ENCODE assay signal across 5 cellular contexts in the genomic region with DNA sequence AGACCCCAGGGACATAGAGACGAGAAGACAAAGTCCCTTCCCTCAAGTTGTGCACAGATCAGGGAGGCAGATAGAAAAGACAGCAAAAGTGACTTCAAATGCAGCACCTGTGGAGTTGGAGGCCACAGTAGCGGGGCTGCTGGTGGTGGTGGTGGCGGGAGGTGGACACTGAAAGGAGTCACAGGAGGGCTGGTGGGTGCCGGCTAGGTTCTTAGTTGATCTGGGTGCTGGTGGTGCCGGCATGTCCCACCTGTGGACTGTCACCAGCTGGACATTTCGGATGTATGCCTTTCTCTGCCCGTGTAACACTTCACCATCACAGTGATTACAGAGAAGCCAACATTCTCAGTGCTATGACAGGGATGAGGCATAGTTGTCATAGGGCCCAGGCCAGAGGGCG.
"Had no signal": no experiment of that assay in that cellular context is flagged by ENCODE, and none has a peak within 500 bp of the region (broad histone marks: within the 10 kb centered on the region; RNA-seq: fewer than 3 reads in every experiment).

No MANE protein-coding gene starts in this region.

- H3K9me3 Mint-ChIP-seq: GM23338, H9, IgD-negative memory B cell had no signal

- H3K4me3 ChIP-seq: GM23338 had no signal

- H3K4me2 ChIP-seq: GM23338 had no signal

- H3K27ac Mint-ChIP-seq: GM23338, IgD-negative memory B cell had no signal

- DNase-seq: H9, HCEC 1CT, KBM-7 had no signal

- ATAC-seq: GM23338 had no signal

- H2AFZ ChIP-seq: GM23338 had no signal

- H3K4me3 Mint-ChIP-seq: GM23338, H9, IgD-negative memory B cell had no signal
